In the genomic region with DNA sequence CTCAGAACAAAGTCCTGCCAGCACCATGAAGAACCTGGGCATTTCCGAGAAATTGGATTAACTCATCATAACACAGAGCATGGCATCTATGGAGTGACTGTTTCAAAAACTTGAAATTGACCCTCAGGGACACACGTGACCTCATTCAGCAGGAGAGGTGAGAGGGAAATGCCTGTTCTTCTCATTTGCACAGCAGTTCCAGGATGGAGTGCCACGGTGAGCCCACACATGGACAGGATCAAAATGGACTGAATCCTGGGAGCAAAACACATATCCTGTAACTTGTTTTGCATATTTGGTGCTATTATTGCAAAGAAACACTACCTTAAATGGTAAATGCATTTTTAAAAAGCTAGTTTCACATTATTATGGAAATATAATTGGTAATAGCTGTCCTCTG, we compare ENCODE assay signal across 30 cellular contexts.
"Had no signal": no experiment of that assay in that cellular context is flagged by ENCODE, and none has a peak within 500 bp of the region (broad histone marks: within the 10 kb centered on the region; RNA-seq: fewer than 3 reads in every experiment).

No MANE protein-coding gene starts in this region.

- H3K4me3 ChIP-seq: heart right ventricle, hepatocyte, left lung, lower lobe of right lung, neural progenitor cell, right atrium auricular region, right lobe of liver, skin epidermis, suprapubic skin, thoracic aorta, tibial artery, upper lobe of right lung had no signal

- H3K9me3 Mint-ChIP-seq: neural progenitor cell had no signal

- H3K27me3 ChIP-seq: hepatocyte, left lung, neural progenitor cell, neutrophil, right atrium auricular region, right lobe of liver, suprapubic skin, tibial artery, upper lobe of right lung had no signal

- H3K27ac Mint-ChIP-seq: mesothelial cell of epicardium; natural killer cell; nephron progenitor cell; neural progenitor cell; stimulated activated naive B cell treated with anti-CD40 and anti-IgM and Interleukin-4, amounts not matched to agents 10 μg/mL and 1 μg/mL and 100 μg/mL, for 72 hours had no signal

- DNase-seq: heart right ventricle; kidney; left colon; left lung; lower lobe of right lung; mammary epithelial cell; mesenchymal stem cell; naive B cell; natural killer cell; nephron progenitor cell; occipital lobe; right lobe of liver; stimulated activated CD4-positive, alpha-beta T cell treated with anti-CD3 and anti-CD28 coated beads, Interleukin-12 subunit alpha, Interleukin-12 subunit beta, amount 100 ng/mL, for 4 hours; stimulated activated CD4-positive, alpha-beta T cell treated with anti-CD3 and anti-CD28 coated beads, Interleukin-15, amount 100 ng/mL, for 24 hours; stimulated activated CD4-positive, alpha-beta T cell treated with anti-CD3 and anti-CD28 coated beads, Interleukin-2, amount 100 ng/mL, for 24 hours; stimulated activated CD4-positive, alpha-beta T cell treated with anti-CD3 and anti-CD28 coated beads, Interleukin-4, amount 100 ng/mL, for 1 hour; stimulated activated naive B cell treated with anti-CD40 and anti-IgM and Interleukin-4, amounts not matched to agents 10 μg/mL and 1 μg/mL and 100 μg/mL, for 72 hours; stimulated activated naive CD8-positive, alpha-beta T cell treated with anti-CD3 and anti-CD28 coated beads, Interleukin-15, Interleukin-2, amounts not matched to agents 100 U/mL and 50 U/mL, for 24 hours; trophoblast cell had no signal

- H3K36me3 ChIP-seq: heart right ventricle, left lung, lower lobe of right lung, neural progenitor cell, neutrophil, right atrium auricular region, right lobe of liver, suprapubic skin, thoracic aorta, tibial artery, upper lobe of right lung had no signal

- H3K4me1 Mint-ChIP-seq: naive B cell; natural killer cell; nephron progenitor cell; neural progenitor cell; stimulated activated naive B cell treated with anti-CD40 and anti-IgM and Interleukin-4, amounts not matched to agents 10 μg/mL and 1 μg/mL and 100 μg/mL, for 72 hours had no signal

- H3K27ac ChIP-seq: heart right ventricle, hepatocyte, left lung, lower lobe of right lung, neural progenitor cell, neutrophil, parathyroid adenoma, right atrium auricular region, right lobe of liver, skin epidermis, suprapubic skin, thoracic aorta, tibial artery, upper lobe of right lung had no signal

- H3K9me3 ChIP-seq: left lung, lower lobe of right lung, neutrophil, right atrium auricular region, right lobe of liver, suprapubic skin, thoracic aorta, tibial artery, upper lobe of right lung had no signal

- H3K27me3 Mint-ChIP-seq: naive B cell; stimulated activated naive B cell treated with anti-CD40 and anti-IgM and Interleukin-4, amounts not matched to agents 10 μg/mL and 1 μg/mL and 100 μg/mL, for 72 hours had no signal

- H3K4me1 ChIP-seq: heart right ventricle, left lung, lower lobe of right lung, neural progenitor cell, parathyroid adenoma, right atrium auricular region, right lobe of liver, suprapubic skin, tibial artery, upper lobe of right lung had no signal

- H3K36me3 Mint-ChIP-seq: mesothelial cell of epicardium; naive B cell; natural killer cell; neural progenitor cell; stimulated activated naive B cell treated with anti-CD40 and anti-IgM and Interleukin-4, amounts not matched to agents 10 μg/mL and 1 μg/mL and 100 μg/mL, for 72 hours had no signal

- H3K4me3 Mint-ChIP-seq: mesothelial cell of epicardium; naive B cell; natural killer cell; nephron progenitor cell; neural progenitor cell; stimulated activated naive B cell treated with anti-CD40 and anti-IgM and Interleukin-4, amounts not matched to agents 10 μg/mL and 1 μg/mL and 100 μg/mL, for 72 hours had no signal
